In the genomic region with DNA sequence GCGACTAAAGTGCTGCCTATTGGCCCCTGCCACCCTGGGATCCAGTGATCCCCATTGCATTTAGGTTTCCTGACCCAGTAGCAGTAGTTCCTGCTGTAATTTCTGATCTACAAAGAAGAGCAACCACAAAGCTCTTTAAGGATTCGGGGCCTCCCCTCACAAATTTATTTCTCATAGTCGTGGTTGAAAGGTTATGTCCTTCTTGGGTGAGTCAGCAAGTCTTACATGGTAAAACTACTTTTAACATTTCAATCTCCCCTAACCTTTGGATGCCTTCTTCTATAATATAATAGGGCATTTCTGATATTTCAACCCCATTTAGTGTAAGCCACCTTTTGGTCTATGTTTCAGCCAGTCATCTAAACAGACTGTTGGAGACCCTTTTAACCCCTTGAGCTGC, we compare ENCODE assay signal across 14 cellular contexts. TPM values are rescaled to one million over a fixed set of nuclear protein-coding genes. Genes with fewer than 3 reads are reported as not detected.
DNase-seq lines count a peak whose midpoint lies in the region; ATAC-seq lines count a peak whose summit lies in the region.
"Had no signal": no experiment of that assay in that cellular context is flagged by ENCODE, and none has a peak within 500 bp of the region (broad histone marks: within the 10 kb centered on the region; RNA-seq: fewer than 3 reads in every experiment).

No MANE protein-coding gene starts in this region.

- DNase-seq in CD8-positive, alpha-beta memory T cell, result no peak
- DNase-seq in LHCN-M2 (ENCODE audit: low read depth), result peak; percentile 67
- peak; percentile 9 for DNase-seq in fibroblast of the conjunctiva (ENCODE audit: low read depth)
- DNase-seq in mesenteric fat pad (ENCODE audit: low spot score), result no peak
- no peak for DNase-seq in OCI-M2 (lab: John Stamatoyannopoulos, UW; ENCODE audit: unreplicated experiment)
- no peak for DNase-seq in GF-D8 (lab: John Stamatoyannopoulos, UW)
- no peak for DNase-seq in Right ventricle myocardium inferior (ENCODE audit: missing footprints)
- DNase-seq: activated CD4-positive, alpha-beta T cell treated with anti-CD3 and anti-CD28 coated beads for 4 hours; DMS 273 treated with DMSO at 0.1 percent for 48 hours; hippocampal formation; NCI-H1048 had no signal

- H3K27me3 ChIP-seq in CD8-positive, alpha-beta memory T cell (ENCODE audit: insufficient read depth, low read length, poor library complexity, severe bottlenecking), result no peaks in the 10 kb centered on the region

- H3K4me1 Mint-ChIP-seq in CD8-positive, alpha-beta memory T cell, result peaks cover 34 to 55% (median 41%) of the 10 kb centered on the region in 3 donors
- H3K4me1 Mint-ChIP-seq: neural crest cell had no signal

- peak overlapping the region in 5 of 8 donors; percentile 3 to 77 (median 62) for H3K27ac Mint-ChIP-seq in CD8-positive, alpha-beta memory T cell

- no peak overlapping the region for H3K4me3 ChIP-seq in CD8-positive, alpha-beta memory T cell (ENCODE audit: low read length)

- peaks cover 38 to 87% (median 39%) of the 10 kb centered on the region in 3 donors for H3K36me3 Mint-ChIP-seq in CD8-positive, alpha-beta memory T cell

- peak; percentile 53 for ATAC-seq in GM21515 (IDR thresholded peaks at IDR 0.05; ENCODE audit: unreplicated experiment)
- ATAC-seq in Right ventricle myocardium inferior, result no peak

- CTCF ChIA-PET in CD8-positive, alpha-beta memory T cell (lab: Charles Lee), result no interaction called here

- H3K27me3 Mint-ChIP-seq in CD8-positive, alpha-beta memory T cell, result no peaks in the 10 kb centered on the region

- H3K9me3 Mint-ChIP-seq in CD8-positive, alpha-beta memory T cell, result peaks cover 0 to 9% (median 0%) of the 10 kb centered on the region in 5 donors

- peaks cover 38% of the 10 kb centered on the region for H3K36me3 ChIP-seq in CD8-positive, alpha-beta memory T cell (ENCODE audit: insufficient read depth, low read length)

- H3K9me3 ChIP-seq in CD8-positive, alpha-beta memory T cell (ENCODE audit: low read length), result no peaks in the 10 kb centered on the region

- intact Hi-C loops in Right ventricle myocardium inferior (cut with DNase I), result no loop called here

- no peaks in the 10 kb centered on the region for H3K4me1 ChIP-seq in CD8-positive, alpha-beta memory T cell (ENCODE audit: insufficient read depth, low read length)

- no peak overlapping the region for H3K27ac ChIP-seq in CD8-positive, alpha-beta memory T cell (ENCODE audit: low read depth, low read length)
- H3K27ac ChIP-seq: RWPE1 had no signal

- H3K4me3 Mint-ChIP-seq in CD8-positive, alpha-beta memory T cell, result no peak overlapping the region
- H3K4me3 Mint-ChIP-seq: neural crest cell had no signal

- POLR2A ChIA-PET in CD8-positive, alpha-beta memory T cell (lab: Charles Lee), result no interaction called here

RNA-seq across cellular contexts. Expression of a gene that starts 14.9 kb away (rescaled TPM):
- 10 to 100 TPM; 14.1 to 14.8 TPM for total RNA-seq in CD8-positive, alpha-beta memory T cell
- polyA plus RNA-seq in CD8-positive, alpha-beta memory T cell, result 7.0 TPM
- total RNA-seq in LHCN-M2 (2014; rRNA removed) (17.2 and 20.9 TPM in 2 replicates), mesenteric fat pad (29.6 TPM), Right ventricle myocardium inferior (14.8 TPM)
- polyA plus RNA-seq in LHCN-M2 (2012), result 2.9 TPM

RNA-seq across cellular contexts. Expression of a gene that starts 26.1 kb away (rescaled TPM):
- total RNA-seq in CD8-positive, alpha-beta memory T cell, result 10 to 100 TPM; 18.9 to 21.5 TPM
- 5.8 TPM for polyA plus RNA-seq in CD8-positive, alpha-beta memory T cell
- total RNA-seq in LHCN-M2 (2014; rRNA removed) (73.2 and 86.5 TPM in 2 replicates), mesenteric fat pad (126 TPM), Right ventricle myocardium inferior (52.4 TPM)
- 55.3 TPM for polyA plus RNA-seq in LHCN-M2 (2012)

Comparison
In these comparisons a context has a peak if more than half of its experiments do, and no peak if none do; other contexts are left out.
1. DNase-seq: peak in LHCN-M2 (single experiment) and fibroblast of the conjunctiva (single experiment); none in CD8-positive, alpha-beta memory T cell (0 of 5), mesenteric fat pad (single experiment), OCI-M2 (single experiment), GF-D8 (single experiment) and Right ventricle myocardium inferior (single experiment).